ENCODE assay signal across 17 cellular contexts in genomic region chr7:119397156-119397555, GRCh38.
DNase-seq lines count a peak whose midpoint lies in the region; ATAC-seq and TF ChIP-seq lines count a peak whose summit lies in the region.
"Had no signal": no experiment of that assay in that cellular context is flagged by ENCODE, and none has a peak within 500 bp of the region (broad histone marks: within the 10 kb centered on the region; RNA-seq: fewer than 3 reads in every experiment).

No MANE protein-coding gene starts in this region.

- ATAC-seq in GM18498 (IDR thresholded peaks at IDR 0.05; ENCODE audit: unreplicated experiment) (peak; percentile 92), GM19468 (IDR thresholded peaks at IDR 0.05; ENCODE audit: extremely low read depth, unreplicated experiment) (peak; percentile 91), HG02852 (IDR thresholded peaks at IDR 0.05; ENCODE audit: unreplicated experiment) (peak; percentile 97), HG03439 (IDR thresholded peaks at IDR 0.05; ENCODE audit: unreplicated experiment) (peak; percentile 69), heart left ventricle (no peak), HG02970 (IDR thresholded peaks at IDR 0.05; ENCODE audit: low FRiP score, unreplicated experiment) (no peak)
- ATAC-seq: esophagus mucosa had no signal

- TF ChIP-seq CTCF in heart left ventricle (IDR thresholded peaks at IDR 0.05): no peak

- H3K4me1 ChIP-seq in HAP-1 (no peaks in the 10 kb centered on the region), heart left ventricle (no peaks in the 10 kb centered on the region)
- H3K4me1 ChIP-seq: SJCRH30, spleen, transverse colon had no signal

- H3K9me3 ChIP-seq in HAP-1 (no peaks in the 10 kb centered on the region), heart left ventricle (no peaks in the 10 kb centered on the region)
- H3K9me3 ChIP-seq: neutrophil, SJCRH30, spleen, transverse colon had no signal

- intact Hi-C loops in heart left ventricle (cut with DNase I): loop anchor here in 1 of 10 donors (10.0 kb wide), 1 partner anchor 58 kb away; no protein-coding TSS in a partner anchor

- H3K27me3 ChIP-seq in HAP-1 (ENCODE audit: low read depth) (peaks cover 4% of the 10 kb centered on the region; the same call in 1 of the 2 replicates), heart left ventricle (no peaks in the 10 kb centered on the region)
- H3K27me3 ChIP-seq: neutrophil, spleen, transverse colon had no signal

- 47 to 58% (median 54%) methylated on average over 2 of the region's 2 CpGs for WGBS in heart left ventricle, 4 donors

- TF ChIP-seq POLR2A in heart left ventricle (IDR thresholded peaks at IDR 0.05): no peak

- H3K36me3 ChIP-seq in HAP-1 (replicated peaks) (no peaks in the 10 kb centered on the region), heart left ventricle (no peaks in the 10 kb centered on the region)
- H3K36me3 ChIP-seq: neutrophil, SJCRH30, spleen, transverse colon had no signal

- in situ Hi-C loops in HAP-1 (cut with MboI; ENCODE audit: low sequenced_read_pairs): no loop called here

- H3K4me3 ChIP-seq in HAP-1 (no peak overlapping the region), heart left ventricle (no peak overlapping the region)
- H3K4me3 ChIP-seq: lung, SJCRH30, spleen, transverse colon had no signal

- H3K27ac ChIP-seq in heart left ventricle: no peak overlapping the region
- H3K27ac ChIP-seq: neutrophil, SJCRH30, spleen, transverse colon had no signal

- DNase-seq in HAP-1 (ENCODE audit: low spot score in 2 of 2): no peak
- no peak for DNase-seq in heart left ventricle
- DNase-seq in SIG-M5 (lab: John Stamatoyannopoulos, UW): no peak
- DNase-seq: IMR-90, NCI-H146, NCI-H82, SJCRH30, spleen, transverse colon had no signal

Comparison
In these comparisons a context has a peak if more than half of its experiments do, and no peak if none do; other contexts are left out.
1. ATAC-seq: peak in GM18498 (single experiment), GM19468 (single experiment), HG02852 (single experiment) and HG03439 (single experiment); none in heart left ventricle (0 of 4) and HG02970 (single experiment).